2 cellular contexts compared by ENCODE assay signal in the genomic region with DNA sequence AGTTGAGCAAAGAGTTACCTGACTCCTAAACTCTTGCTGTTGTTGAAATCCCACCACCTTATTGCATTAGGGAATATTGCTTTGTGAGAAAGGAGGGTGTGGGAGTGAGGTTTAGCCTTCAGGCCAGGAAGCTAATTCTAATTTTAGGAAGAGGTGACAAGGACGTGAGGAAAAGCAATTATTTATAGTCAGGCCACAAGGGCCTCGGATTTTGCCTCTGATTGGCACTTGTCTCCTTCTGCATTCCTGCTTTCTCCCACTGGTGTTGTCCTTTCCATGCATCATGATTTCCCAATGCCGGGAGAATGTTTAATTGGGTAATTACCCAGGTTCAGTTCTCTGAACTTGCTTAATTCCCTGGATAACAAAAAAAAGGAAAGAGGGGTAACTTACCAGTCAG.
TF ChIP-seq lines count a peak whose summit lies in the region.

No MANE protein-coding gene starts in this region.

TF ChIP-seq in liver, 16 proteins besides CTCF, POLR2A, EP300 and RAD21 (continued from another document):
- TF ChIP-seq, protein P1, sequence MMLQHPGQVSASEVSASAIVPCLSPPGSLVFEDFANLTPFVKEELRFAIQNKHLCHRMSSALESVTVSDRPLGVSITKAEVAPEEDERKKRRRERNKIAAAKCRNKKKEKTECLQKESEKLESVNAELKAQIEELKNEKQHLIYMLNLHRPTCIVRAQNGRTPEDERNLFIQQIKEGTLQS (IDR thresholded peaks at IDR 0.05) = no peak
- TF ChIP-seq, protein P2, sequence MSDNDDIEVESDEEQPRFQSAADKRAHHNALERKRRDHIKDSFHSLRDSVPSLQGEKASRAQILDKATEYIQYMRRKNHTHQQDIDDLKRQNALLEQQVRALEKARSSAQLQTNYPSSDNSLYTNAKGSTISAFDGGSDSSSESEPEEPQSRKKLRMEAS (IDR thresholded peaks at IDR 0.05) = peak; percentile 11
- TF ChIP-seq GABPA (IDR thresholded peaks at IDR 0.05 in 1 of 2, conservative IDR thresholded peaks at IDR 0.05 in 1 of 2) (peak in 1 of 2 donors; percentile 17), HNF4A (conservative IDR thresholded peaks at IDR 0.05) (peak; percentile 54 to 70), FOXA2 (IDR thresholded peaks at IDR 0.05) (peak; percentile 68), SP1 (IDR thresholded peaks at IDR 0.05) (peak; percentile 41), FOXA1 (IDR thresholded peaks at IDR 0.05) (peak; percentile 60), JUND (IDR thresholded peaks at IDR 0.05) (peak in 1 of 2 donors; percentile 69), RXRA (IDR thresholded peaks at IDR 0.05) (peak; percentile 51 to 76), YY1 (IDR thresholded peaks at IDR 0.05) (peak; percentile 45), NR2F2 (IDR thresholded peaks at IDR 0.05) (no peak), HNF4G (IDR thresholded peaks at IDR 0.05) (no peak)
- TF ChIP-seq, protein P3, sequence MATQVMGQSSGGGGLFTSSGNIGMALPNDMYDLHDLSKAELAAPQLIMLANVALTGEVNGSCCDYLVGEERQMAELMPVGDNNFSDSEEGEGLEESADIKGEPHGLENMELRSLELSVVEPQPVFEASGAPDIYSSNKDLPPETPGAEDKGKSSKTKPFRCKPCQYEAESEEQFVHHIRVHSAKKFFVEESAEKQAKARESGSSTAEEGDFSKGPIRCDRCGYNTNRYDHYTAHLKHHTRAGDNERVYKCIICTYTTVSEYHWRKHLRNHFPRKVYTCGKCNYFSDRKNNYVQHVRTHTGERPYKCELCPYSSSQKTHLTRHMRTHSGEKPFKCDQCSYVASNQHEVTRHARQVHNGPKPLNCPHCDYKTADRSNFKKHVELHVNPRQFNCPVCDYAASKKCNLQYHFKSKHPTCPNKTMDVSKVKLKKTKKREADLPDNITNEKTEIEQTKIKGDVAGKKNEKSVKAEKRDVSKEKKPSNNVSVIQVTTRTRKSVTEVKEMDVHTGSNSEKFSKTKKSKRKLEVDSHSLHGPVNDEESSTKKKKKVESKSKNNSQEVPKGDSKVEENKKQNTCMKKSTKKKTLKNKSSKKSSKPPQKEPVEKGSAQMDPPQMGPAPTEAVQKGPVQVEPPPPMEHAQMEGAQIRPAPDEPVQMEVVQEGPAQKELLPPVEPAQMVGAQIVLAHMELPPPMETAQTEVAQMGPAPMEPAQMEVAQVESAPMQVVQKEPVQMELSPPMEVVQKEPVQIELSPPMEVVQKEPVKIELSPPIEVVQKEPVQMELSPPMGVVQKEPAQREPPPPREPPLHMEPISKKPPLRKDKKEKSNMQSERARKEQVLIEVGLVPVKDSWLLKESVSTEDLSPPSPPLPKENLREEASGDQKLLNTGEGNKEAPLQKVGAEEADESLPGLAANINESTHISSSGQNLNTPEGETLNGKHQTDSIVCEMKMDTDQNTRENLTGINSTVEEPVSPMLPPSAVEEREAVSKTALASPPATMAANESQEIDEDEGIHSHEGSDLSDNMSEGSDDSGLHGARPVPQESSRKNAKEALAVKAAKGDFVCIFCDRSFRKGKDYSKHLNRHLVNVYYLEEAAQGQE (IDR thresholded peaks at IDR 0.05) = peak; percentile 28
- TF ChIP-seq, protein P4, sequence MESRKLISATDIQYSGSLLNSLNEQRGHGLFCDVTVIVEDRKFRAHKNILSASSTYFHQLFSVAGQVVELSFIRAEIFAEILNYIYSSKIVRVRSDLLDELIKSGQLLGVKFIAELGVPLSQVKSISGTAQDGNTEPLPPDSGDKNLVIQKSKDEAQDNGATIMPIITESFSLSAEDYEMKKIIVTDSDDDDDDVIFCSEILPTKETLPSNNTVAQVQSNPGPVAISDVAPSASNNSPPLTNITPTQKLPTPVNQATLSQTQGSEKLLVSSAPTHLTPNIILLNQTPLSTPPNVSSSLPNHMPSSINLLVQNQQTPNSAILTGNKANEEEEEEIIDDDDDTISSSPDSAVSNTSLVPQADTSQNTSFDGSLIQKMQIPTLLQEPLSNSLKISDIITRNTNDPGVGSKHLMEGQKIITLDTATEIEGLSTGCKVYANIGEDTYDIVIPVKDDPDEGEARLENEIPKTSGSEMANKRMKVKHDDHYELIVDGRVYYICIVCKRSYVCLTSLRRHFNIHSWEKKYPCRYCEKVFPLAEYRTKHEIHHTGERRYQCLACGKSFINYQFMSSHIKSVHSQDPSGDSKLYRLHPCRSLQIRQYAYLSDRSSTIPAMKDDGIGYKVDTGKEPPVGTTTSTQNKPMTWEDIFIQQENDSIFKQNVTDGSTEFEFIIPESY (IDR thresholded peaks at IDR 0.05) = peak; percentile 37

TF ChIP-seq in HepG2, 621 proteins besides CTCF, POLR2A, EP300 and RAD21:
- TF ChIP-seq, protein P5, sequence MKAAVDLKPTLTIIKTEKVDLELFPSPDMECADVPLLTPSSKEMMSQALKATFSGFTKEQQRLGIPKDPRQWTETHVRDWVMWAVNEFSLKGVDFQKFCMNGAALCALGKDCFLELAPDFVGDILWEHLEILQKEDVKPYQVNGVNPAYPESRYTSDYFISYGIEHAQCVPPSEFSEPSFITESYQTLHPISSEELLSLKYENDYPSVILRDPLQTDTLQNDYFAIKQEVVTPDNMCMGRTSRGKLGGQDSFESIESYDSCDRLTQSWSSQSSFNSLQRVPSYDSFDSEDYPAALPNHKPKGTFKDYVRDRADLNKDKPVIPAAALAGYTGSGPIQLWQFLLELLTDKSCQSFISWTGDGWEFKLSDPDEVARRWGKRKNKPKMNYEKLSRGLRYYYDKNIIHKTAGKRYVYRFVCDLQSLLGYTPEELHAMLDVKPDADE (CRISPR knock-in tag; IDR thresholded peaks at IDR 0.05) = no peak
- TF ChIP-seq SALL1 (CRISPR knock-in tag; IDR thresholded peaks at IDR 0.05) (no peak), GATA4 (IDR thresholded peaks at IDR 0.05; ENCODE audit: borderline replicate concordance, low read depth) (no peak), RBM39 (IDR thresholded peaks at IDR 0.05; ENCODE audit: low read depth, low read length, poor library complexity, severe bottlenecking) (no peak), ZNF451 (CRISPR knock-in tag; IDR thresholded peaks at IDR 0.05) (no peak), ADNP (CRISPR knock-in tag; IDR thresholded peaks at IDR 0.05) (no peak), HES4 (CRISPR knock-in tag; IDR thresholded peaks at IDR 0.05; ENCODE audit: borderline replicate concordance) (no peak), ZKSCAN8 (CRISPR knock-in tag; IDR thresholded peaks at IDR 0.05; ENCODE audit: borderline replicate concordance) (no peak), MAFK (conservative IDR thresholded peaks at IDR 0.05 in 1 of 2, IDR thresholded peaks at IDR 0.05 in 1 of 2; ENCODE audit: low read length in 2 of 2) (no peak), ZNF776 (CRISPR knock-in tag; IDR thresholded peaks at IDR 0.05) (no peak), ISX (CRISPR knock-in tag; conservative IDR thresholded peaks at IDR 0.05) (no peak), TBP (CRISPR knock-in tag; IDR thresholded peaks at IDR 0.05) (no peak), ZNF496 (CRISPR knock-in tag; IDR thresholded peaks at IDR 0.05; ENCODE audit: insufficient replicate concordance) (no peak)
- TF ChIP-seq, protein P6, sequence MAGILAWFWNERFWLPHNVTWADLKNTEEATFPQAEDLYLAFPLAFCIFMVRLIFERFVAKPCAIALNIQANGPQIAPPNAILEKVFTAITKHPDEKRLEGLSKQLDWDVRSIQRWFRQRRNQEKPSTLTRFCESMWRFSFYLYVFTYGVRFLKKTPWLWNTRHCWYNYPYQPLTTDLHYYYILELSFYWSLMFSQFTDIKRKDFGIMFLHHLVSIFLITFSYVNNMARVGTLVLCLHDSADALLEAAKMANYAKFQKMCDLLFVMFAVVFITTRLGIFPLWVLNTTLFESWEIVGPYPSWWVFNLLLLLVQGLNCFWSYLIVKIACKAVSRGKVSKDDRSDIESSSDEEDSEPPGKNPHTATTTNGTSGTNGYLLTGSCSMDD (CRISPR knock-in tag; IDR thresholded peaks at IDR 0.05) = no peak
- TF ChIP-seq, protein P7, sequence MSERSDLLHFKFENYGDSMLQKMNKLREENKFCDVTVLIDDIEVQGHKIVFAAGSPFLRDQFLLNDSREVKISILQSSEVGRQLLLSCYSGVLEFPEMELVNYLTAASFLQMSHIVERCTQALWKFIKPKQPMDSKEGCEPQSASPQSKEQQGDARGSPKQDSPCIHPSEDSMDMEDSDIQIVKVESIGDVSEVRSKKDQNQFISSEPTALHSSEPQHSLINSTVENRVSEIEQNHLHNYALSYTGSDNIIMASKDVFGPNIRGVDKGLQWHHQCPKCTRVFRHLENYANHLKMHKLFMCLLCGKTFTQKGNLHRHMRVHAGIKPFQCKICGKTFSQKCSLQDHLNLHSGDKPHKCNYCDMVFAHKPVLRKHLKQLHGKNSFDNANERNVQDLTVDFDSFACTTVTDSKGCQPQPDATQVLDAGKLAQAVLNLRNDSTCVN (CRISPR knock-in tag; IDR thresholded peaks at IDR 0.05; ENCODE audit: borderline replicate concordance) = no peak
- TF ChIP-seq, protein P8, sequence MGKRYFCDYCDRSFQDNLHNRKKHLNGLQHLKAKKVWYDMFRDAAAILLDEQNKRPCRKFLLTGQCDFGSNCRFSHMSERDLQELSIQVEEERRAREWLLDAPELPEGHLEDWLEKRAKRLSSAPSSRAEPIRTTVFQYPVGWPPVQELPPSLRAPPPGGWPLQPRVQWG (CRISPR knock-in tag; IDR thresholded peaks at IDR 0.05; ENCODE audit: borderline replicate concordance, low read depth) = no peak
- TF ChIP-seq, protein P9, sequence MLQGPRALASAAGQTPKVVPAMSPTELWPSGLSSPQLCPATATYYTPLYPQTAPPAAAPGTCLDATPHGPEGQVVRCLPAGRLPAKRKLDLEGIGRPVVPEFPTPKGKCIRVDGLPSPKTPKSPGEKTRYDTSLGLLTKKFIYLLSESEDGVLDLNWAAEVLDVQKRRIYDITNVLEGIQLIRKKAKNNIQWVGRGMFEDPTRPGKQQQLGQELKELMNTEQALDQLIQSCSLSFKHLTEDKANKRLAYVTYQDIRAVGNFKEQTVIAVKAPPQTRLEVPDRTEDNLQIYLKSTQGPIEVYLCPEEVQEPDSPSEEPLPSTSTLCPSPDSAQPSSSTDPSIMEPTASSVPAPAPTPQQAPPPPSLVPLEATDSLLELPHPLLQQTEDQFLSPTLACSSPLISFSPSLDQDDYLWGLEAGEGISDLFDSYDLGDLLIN (CRISPR knock-in tag; IDR thresholded peaks at IDR 0.05; ENCODE audit: borderline replicate concordance) = no peak
- TF ChIP-seq, protein P10, sequence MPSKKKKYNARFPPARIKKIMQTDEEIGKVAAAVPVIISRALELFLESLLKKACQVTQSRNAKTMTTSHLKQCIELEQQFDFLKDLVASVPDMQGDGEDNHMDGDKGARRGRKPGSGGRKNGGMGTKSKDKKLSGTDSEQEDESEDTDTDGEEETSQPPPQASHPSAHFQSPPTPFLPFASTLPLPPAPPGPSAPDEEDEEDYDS (CRISPR knock-in tag; IDR thresholded peaks at IDR 0.05) = no peak
- TF ChIP-seq, protein P11, sequence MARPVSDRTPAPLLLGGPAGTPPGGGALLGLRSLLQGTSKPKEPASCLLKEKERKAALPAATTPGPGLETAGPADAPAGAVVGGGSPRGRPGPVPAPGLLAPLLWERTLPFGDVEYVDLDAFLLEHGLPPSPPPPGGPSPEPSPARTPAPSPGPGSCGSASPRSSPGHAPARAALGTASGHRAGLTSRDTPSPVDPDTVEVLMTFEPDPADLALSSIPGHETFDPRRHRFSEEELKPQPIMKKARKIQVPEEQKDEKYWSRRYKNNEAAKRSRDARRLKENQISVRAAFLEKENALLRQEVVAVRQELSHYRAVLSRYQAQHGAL (CRISPR knock-in tag; IDR thresholded peaks at IDR 0.05; ENCODE audit: not compliant biosample characterization) = no peak
